29 cellular contexts compared by ENCODE assay signal in the genomic region with DNA sequence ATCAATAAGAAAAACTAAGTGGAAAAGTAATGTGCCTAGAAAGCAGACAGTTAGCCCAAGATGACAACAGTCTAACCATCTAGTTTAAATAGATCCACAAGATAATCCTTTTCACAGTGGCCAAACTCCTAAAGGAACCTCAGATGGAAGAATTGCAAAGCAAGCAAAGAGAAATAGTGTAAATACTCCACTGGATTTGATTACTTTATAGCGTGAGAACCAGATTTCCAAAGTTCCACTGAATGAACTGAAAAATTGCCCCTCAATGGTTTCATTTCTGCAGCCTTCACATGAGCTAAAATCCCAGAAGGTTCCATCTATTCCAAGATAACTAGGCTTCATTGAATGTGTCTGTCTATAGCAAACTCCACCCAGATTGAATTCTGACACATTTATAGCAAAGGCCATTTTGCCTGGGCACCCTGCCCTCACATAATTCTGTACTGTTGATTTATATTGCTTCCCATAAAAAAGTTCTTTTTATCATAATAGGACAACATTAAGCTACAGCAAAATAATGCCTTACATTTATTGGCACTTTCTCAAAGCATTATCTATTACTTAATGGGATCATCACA.
"Had no signal": no experiment of that assay in that cellular context is flagged by ENCODE, and none has a peak within 500 bp of the region (broad histone marks: within the 10 kb centered on the region; RNA-seq: fewer than 3 reads in every experiment).

No MANE protein-coding gene starts in this region.

- H3K4me1 Mint-ChIP-seq: activated CD4-positive, alpha-beta T cell treated with anti-CD3 and anti-CD28 coated beads, Interleukin-2, amount 10 ng/mL, durations not matched to agents 7 days and 5 days; activated naive CD4-positive, alpha-beta T cell treated with anti-CD3 and anti-CD28 coated beads, Interleukin-2, amount 50 U/mL, for 24 hours; naive thymus-derived CD8-positive, alpha-beta T cell; stimulated activated effector memory CD8-positive, alpha-beta T cell treated with anti-CD3 and anti-CD28 coated beads, Interleukin-12 subunit alpha, Interleukin-12 subunit beta, amount 100 ng/mL, for 72 hours had no signal

- H3K9me3 Mint-ChIP-seq: activated CD4-positive, alpha-beta memory T cell treated with anti-CD3 and anti-CD28 coated beads, Interleukin-2, amount 10 ng/mL, durations not matched to agents 7 days and 5 days; activated naive CD4-positive, alpha-beta T cell treated with anti-CD3 and anti-CD28 coated beads, Interleukin-2, amount 50 U/mL, for 24 hours; activated naive CD8-positive, alpha-beta T cell treated with anti-CD3 and anti-CD28 coated beads, Interleukin-2, amount 50 U/mL, for 24 hours; activated T-cell treated with anti-CD3 and anti-CD28 coated beads, Interleukin-2, amount 50 U/mL, for 4 hours; activated T-helper 2 cell treated with anti-CD3 and anti-CD28 coated beads, Interferon-gamma antibody, Interleukin-2, Interleukin-4, amounts not matched to agents 10 μg/mL and 5 μg/mL and 100 μg/mL, durations not matched to agents 14 hours and 24 hours and 36 hours; naive thymus-derived CD8-positive, alpha-beta T cell; neural progenitor cell; stimulated activated effector memory CD8-positive, alpha-beta T cell treated with anti-CD3 and anti-CD28 coated beads, Interleukin-12 subunit alpha, Interleukin-12 subunit beta, amount 100 ng/mL, for 72 hours; stimulated activated naive CD8-positive, alpha-beta T cell treated with anti-CD3 and anti-CD28 coated beads, Interleukin-15, Interleukin-2, amounts not matched to agents 100 ng/mL and 50 ng/mL, for 24 hours; type B pancreatic cell had no signal

- H3K27ac ChIP-seq: breast epithelium, gastroesophageal sphincter, neural progenitor cell, thoracic aorta had no signal

- H3K27me3 ChIP-seq: breast epithelium, gastroesophageal sphincter, neural progenitor cell, uterus had no signal

- H3K4me3 Mint-ChIP-seq: activated CD4-positive, alpha-beta memory T cell treated with anti-CD3 and anti-CD28 coated beads, Interleukin-2, amount 10 ng/mL, durations not matched to agents 7 days and 5 days; activated CD4-positive, alpha-beta T cell treated with anti-CD3 and anti-CD28 coated beads, Interleukin-2, amount 10 ng/mL, durations not matched to agents 7 days and 5 days; activated naive CD4-positive, alpha-beta T cell treated with anti-CD3 and anti-CD28 coated beads, Interleukin-2, amount 50 U/mL, for 24 hours; activated naive CD8-positive, alpha-beta T cell treated with anti-CD3 and anti-CD28 coated beads, Interleukin-2, amount 50 U/mL, for 24 hours; activated T-cell treated with anti-CD3 and anti-CD28 coated beads, Interleukin-2, amount 50 U/mL, for 4 hours; naive thymus-derived CD8-positive, alpha-beta T cell; neural progenitor cell; stimulated activated effector memory CD8-positive, alpha-beta T cell treated with anti-CD3 and anti-CD28 coated beads, Interleukin-12 subunit alpha, Interleukin-12 subunit beta, amount 100 ng/mL, for 72 hours; stimulated activated naive CD8-positive, alpha-beta T cell treated with anti-CD3 and anti-CD28 coated beads, Interleukin-15, Interleukin-2, amounts not matched to agents 100 ng/mL and 50 ng/mL, for 24 hours; type B pancreatic cell; WTC11 had no signal

- H3K27ac Mint-ChIP-seq: activated CD4-positive, alpha-beta memory T cell treated with anti-CD3 and anti-CD28 coated beads, Interleukin-2, amount 10 ng/mL, durations not matched to agents 7 days and 5 days; activated CD4-positive, alpha-beta T cell treated with anti-CD3 and anti-CD28 coated beads, Interleukin-2, amount 10 ng/mL, durations not matched to agents 7 days and 5 days; activated naive CD4-positive, alpha-beta T cell treated with anti-CD3 and anti-CD28 coated beads, Interleukin-2, amount 50 U/mL, for 24 hours; activated naive CD8-positive, alpha-beta T cell treated with anti-CD3 and anti-CD28 coated beads, Interleukin-2, amount 50 U/mL, for 24 hours; activated T-helper 2 cell treated with anti-CD3 and anti-CD28 coated beads, Interferon-gamma antibody, Interleukin-2, Interleukin-4, amounts not matched to agents 10 μg/mL and 5 μg/mL and 100 μg/mL, durations not matched to agents 14 hours and 24 hours and 36 hours; naive thymus-derived CD8-positive, alpha-beta T cell; neural progenitor cell; stimulated activated effector memory CD8-positive, alpha-beta T cell treated with anti-CD3 and anti-CD28 coated beads, Interleukin-12 subunit alpha, Interleukin-12 subunit beta, amount 100 ng/mL, for 72 hours; stimulated activated naive CD8-positive, alpha-beta T cell treated with anti-CD3 and anti-CD28 coated beads, Interleukin-15, Interleukin-2, amounts not matched to agents 100 ng/mL and 50 ng/mL, for 24 hours; type B pancreatic cell; WTC11 had no signal

- H3K36me3 ChIP-seq: breast epithelium, gastroesophageal sphincter, neural progenitor cell, thoracic aorta, uterus had no signal

- H3K36me3 Mint-ChIP-seq: activated naive CD4-positive, alpha-beta T cell treated with anti-CD3 and anti-CD28 coated beads, Interleukin-2, amount 50 U/mL, for 24 hours; naive thymus-derived CD8-positive, alpha-beta T cell; neural progenitor cell; stimulated activated effector memory CD8-positive, alpha-beta T cell treated with anti-CD3 and anti-CD28 coated beads, Interleukin-12 subunit alpha, Interleukin-12 subunit beta, amount 100 ng/mL, for 72 hours; type B pancreatic cell had no signal

- H3K9me3 ChIP-seq: breast epithelium, gastroesophageal sphincter, thoracic aorta, uterus had no signal

- H3K4me2 ChIP-seq: neural progenitor cell had no signal

- H3K9ac ChIP-seq: neural progenitor cell had no signal

- H3K27me3 Mint-ChIP-seq: stimulated activated naive CD8-positive, alpha-beta T cell treated with anti-CD3 and anti-CD28 coated beads, Interleukin-15, Interleukin-2, amounts not matched to agents 100 ng/mL and 50 ng/mL, for 24 hours; type B pancreatic cell had no signal

- H3K4me1 ChIP-seq: breast epithelium had no signal

- FAIRE-seq: endometrium, keratinocyte had no signal

- H2AFZ ChIP-seq: neural progenitor cell had no signal

- ATAC-seq: activated naive CD8-positive, alpha-beta T cell treated with anti-CD3 and anti-CD28 coated beads, Interleukin-2, amount 50 U/mL, for 24 hours; activated T-cell treated with anti-CD3 and anti-CD28 coated beads, Interleukin-2, amount 50 U/mL, for 4 hours; gastroesophageal sphincter; left cardiac atrium; naive thymus-derived CD8-positive, alpha-beta T cell; right cardiac atrium; stimulated activated effector memory CD8-positive, alpha-beta T cell treated with anti-CD3 and anti-CD28 coated beads, Interleukin-12 subunit alpha, Interleukin-12 subunit beta, amount 100 ng/mL, for 72 hours; WTC11 had no signal

- H3K4me3 ChIP-seq: breast epithelium, gastroesophageal sphincter, neural progenitor cell, thoracic aorta, uterus had no signal

- DNase-seq: activated CD4-positive, alpha-beta memory T cell treated with anti-CD3 and anti-CD28 coated beads, Interleukin-2, amount 10 ng/mL, durations not matched to agents 7 days and 5 days; activated CD4-positive, alpha-beta T cell treated with anti-CD3 and anti-CD28 coated beads for 1 hour; activated CD4-positive, alpha-beta T cell treated with anti-CD3 and anti-CD28 coated beads, Interleukin-2, amount 10 ng/mL, durations not matched to agents 7 days and 5 days; activated naive CD8-positive, alpha-beta T cell treated with anti-CD3 and anti-CD28 coated beads, Interleukin-2, amount 50 U/mL, for 24 hours; activated T-cell treated with anti-CD3 and anti-CD28 coated beads, Interleukin-2, amount 50 U/mL, for 4 hours; central memory CD4-positive, alpha-beta T cell; effector CD8-positive, alpha-beta T cell; hippocampal formation; left cardiac atrium; midbrain; naive thymus-derived CD8-positive, alpha-beta T cell; occipital lobe; right cardiac atrium; stimulated activated CD4-positive, alpha-beta T cell treated with anti-CD3 and anti-CD28 coated beads, Interleukin-12 subunit alpha, Interleukin-12 subunit beta, amount 100 ng/mL, for 4 hours; stimulated activated CD4-positive, alpha-beta T cell treated with anti-CD3 and anti-CD28 coated beads, Interleukin-4, amount 100 ng/mL, for 1 hour; T-helper 2 cell; uterus had no signal
